Comparison of ENCODE assay signal across 18 cellular contexts in the genomic region with DNA sequence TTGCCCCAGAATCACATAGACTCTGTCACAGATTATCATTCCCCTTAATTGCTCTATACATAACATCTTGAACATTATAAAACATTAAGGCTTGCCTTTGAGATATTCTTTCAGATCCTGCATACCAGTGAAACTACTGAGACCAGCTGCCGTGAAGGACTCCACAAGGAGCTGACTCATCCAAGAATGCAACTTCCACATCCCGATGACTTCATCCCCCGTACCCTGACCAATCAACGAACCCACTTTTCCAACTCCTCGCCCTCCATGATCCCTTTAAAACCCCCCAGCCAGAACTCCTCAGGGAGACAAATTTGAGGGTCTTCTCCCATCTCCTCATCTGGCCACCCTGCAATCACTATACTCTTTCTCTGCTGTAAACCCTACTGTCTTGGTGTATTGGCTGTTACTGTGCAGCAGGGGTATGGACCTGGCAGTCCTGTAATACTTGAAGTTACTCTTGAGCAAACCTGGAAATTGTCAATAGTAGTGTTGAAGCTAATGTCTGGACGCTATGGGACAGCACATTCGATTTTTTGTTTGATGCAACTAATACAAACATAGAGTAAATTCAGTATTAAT. TPM values are rescaled to one million over a fixed set of nuclear protein-coding genes. Genes with fewer than 3 reads are reported as not detected.
"Had no signal": no experiment of that assay in that cellular context is flagged by ENCODE, and none has a peak within 500 bp of the region (broad histone marks: within the 10 kb centered on the region; RNA-seq: fewer than 3 reads in every experiment).

No MANE protein-coding gene starts in this region.

- DNase-seq: activated CD4-positive, alpha-beta T cell treated with anti-CD3 and anti-CD28 coated beads for 48 hours; activated naive CD4-positive, alpha-beta T cell treated with anti-CD3 and anti-CD28 coated beads for 36 hours; adrenal gland; body of pancreas; dermis blood vessel endothelial cell; glutamatergic neuron; left colon; naive thymus-derived CD8-positive, alpha-beta T cell; posterior cingulate gyrus; T-helper 1 cell; thyroid gland had no signal

- H3K27me3 ChIP-seq: adrenal gland, body of pancreas, right atrium auricular region, thyroid gland had no signal

- H3K4me1 Mint-ChIP-seq: activated T-helper 17 cell treated with anti-CD3 and anti-CD28 coated beads, Interleukin-2, amount 50 U/mL, for 72 hours; central memory CD8-positive, alpha-beta T cell; naive thymus-derived CD8-positive, alpha-beta T cell had no signal

- H3K4me3 Mint-ChIP-seq: activated naive CD4-positive, alpha-beta T cell treated with anti-CD3 and anti-CD28 coated beads for 36 hours; activated T-helper 17 cell treated with anti-CD3 and anti-CD28 coated beads, Interleukin-2, amount 50 U/mL, for 72 hours; central memory CD8-positive, alpha-beta T cell; naive thymus-derived CD8-positive, alpha-beta T cell; WTC11 had no signal

- H3K27ac Mint-ChIP-seq: activated naive CD4-positive, alpha-beta T cell treated with anti-CD3 and anti-CD28 coated beads for 36 hours; activated T-helper 17 cell treated with anti-CD3 and anti-CD28 coated beads, Interleukin-2, amount 50 U/mL, for 72 hours; naive thymus-derived CD8-positive, alpha-beta T cell; WTC11 had no signal

- H3K4me3 ChIP-seq: adrenal gland, body of pancreas, lung, right atrium auricular region, smooth muscle cell, thyroid gland had no signal

- H3K36me3 ChIP-seq: adrenal gland, right atrium auricular region, thyroid gland had no signal

- H3K9me3 ChIP-seq: adrenal gland, thyroid gland had no signal

- H3K4me1 ChIP-seq: adrenal gland, body of pancreas, right atrium auricular region, thyroid gland had no signal

- ATAC-seq: activated T-helper 17 cell treated with anti-CD3 and anti-CD28 coated beads, Interleukin-2, amount 50 U/mL, for 72 hours; body of pancreas; esophagus mucosa; left colon; naive thymus-derived CD8-positive, alpha-beta T cell had no signal

- H3K4me2 ChIP-seq: smooth muscle cell had no signal

- H3K27ac ChIP-seq: adrenal gland, body of pancreas, right atrium auricular region, thyroid gland had no signal

RNA-seq across cellular contexts. Expression of gene HTR5A, which starts 49.8 kb away (rescaled TPM):
- total RNA-seq: activated naive CD4-positive, alpha-beta T cell treated with anti-CD3 and anti-CD28 coated beads for 36 hours; activated T-helper 17 cell treated with anti-CD3 and anti-CD28 coated beads, Interleukin-2, amount 50 U/mL, for 72 hours; adrenal gland; body of pancreas; dermis blood vessel endothelial cell; esophagus mucosa; left colon; lung; naive thymus-derived CD8-positive, alpha-beta T cell; right atrium auricular region; smooth muscle cell; WTC11 had no signal
- polyA plus RNA-seq: adrenal gland; lung; naive thymus-derived CD8-positive, alpha-beta T cell; smooth muscle cell had no signal
